In the genomic region with DNA sequence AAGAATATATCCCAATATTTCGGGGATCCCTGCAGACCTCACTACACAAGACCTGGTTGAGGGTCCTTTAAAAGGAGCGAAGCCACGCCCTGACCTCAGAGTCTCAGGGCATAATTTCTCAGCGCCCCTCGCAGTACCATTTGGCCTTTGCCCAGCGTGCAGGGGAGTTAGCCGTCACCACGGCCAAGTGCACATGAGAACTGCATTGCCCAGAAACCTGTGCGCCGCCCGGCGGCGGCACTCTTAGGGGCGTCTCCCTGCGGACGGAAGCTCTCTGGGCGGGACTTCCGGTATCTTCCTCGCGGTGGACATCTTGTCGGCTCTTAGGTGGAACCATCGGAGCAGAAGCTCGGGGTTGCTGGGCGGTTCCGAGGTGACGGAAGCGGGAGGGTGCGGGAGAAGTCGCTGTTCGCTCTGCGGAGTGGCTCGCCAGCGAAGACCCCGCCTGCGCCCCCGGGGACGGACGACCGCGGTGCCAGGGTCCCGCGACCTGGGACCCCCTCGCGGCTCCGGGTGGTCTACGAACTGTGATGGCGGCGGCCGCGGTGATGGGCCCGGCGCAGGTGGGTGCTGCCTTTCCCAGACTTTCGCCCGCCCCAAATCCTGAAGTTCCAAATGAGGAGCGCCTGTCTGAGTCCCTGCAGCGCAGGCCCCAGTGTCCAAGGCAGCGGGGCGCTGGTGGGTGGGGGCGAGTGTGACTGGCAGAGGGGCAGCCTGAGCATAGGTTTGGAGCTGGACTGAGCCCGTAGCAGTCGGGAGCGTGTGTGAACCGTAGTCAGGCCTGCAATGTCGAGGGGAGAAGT, we compare ENCODE assay signal across 8 cellular contexts. TPM values are rescaled to one million over a fixed set of nuclear protein-coding genes. Genes with fewer than 3 reads are reported as not detected.
DNase-seq lines count a peak whose midpoint lies in the region; TF ChIP-seq lines count a peak whose summit lies in the region.

Gene ZNF134 (plus strand): TSS at position 302 of the 803 bp plus-strand sequence. CDS start 5,227 bp downstream, outside the sequence.

- peak within 1 kb of the TSS; percentile 95 for H3K4me3 Mint-ChIP-seq in neural progenitor cell

- peaks cover 54% of the 10 kb centered on the region for H3K36me3 Mint-ChIP-seq in neural progenitor cell

- no peaks in the 10 kb centered on the region for H3K9me2 ChIP-seq in GM23248 (ENCODE audit: insufficient read depth)

- H4K20me1 ChIP-seq in GM23248 (ENCODE audit: insufficient read depth) (no peaks in the 10 kb centered on the region), neural progenitor cell (ENCODE audit: low read depth) (no peaks in the 10 kb centered on the region)

- H2AFZ ChIP-seq in GM23248 (peak within 1 kb of the TSS; percentile 93), neural progenitor cell (replicated peaks) (peak within 1 kb of the TSS; percentile 78)

- peaks cover 57% of the 10 kb centered on the region for H3K79me2 ChIP-seq in GM23248 (ENCODE audit: insufficient read depth)
- peaks cover 51% of the 10 kb centered on the region for H3K79me2 ChIP-seq in neural progenitor cell (ENCODE audit: low read depth)

- H3K9ac ChIP-seq in GM23248 (peak within 1 kb of the TSS; percentile 88), neural progenitor cell (peak within 1 kb of the TSS; percentile 88), stomach smooth muscle (ENCODE audit: low read length in 2 of 2) (peak within 1 kb of the TSS; percentile 81 to 83)

- peak within 1 kb of the TSS; percentile 16; the same call in 1 of the 2 replicates for H3K27ac ChIP-seq in GM23248
- no peak within 1 kb of the TSS for H3K27ac ChIP-seq in neural progenitor cell
- peak within 1 kb of the TSS; percentile 62 for H3K27ac ChIP-seq in stomach smooth muscle (ENCODE audit: low read length)

- H3K27me3 ChIP-seq in GM23248 (replicated peaks; ENCODE audit: insufficient read depth), result no peaks in the 10 kb centered on the region
- no peaks in the 10 kb centered on the region for H3K27me3 ChIP-seq in neural progenitor cell
- no peaks in the 10 kb centered on the region for H3K27me3 ChIP-seq in stomach smooth muscle (ENCODE audit: control insufficient read depth in 1 of 2, insufficient read depth in 2 of 2, low read length in 2 of 2)

- H3K36me3 ChIP-seq in GM23248 (ENCODE audit: low read depth) (peaks cover 19% of the 10 kb centered on the region), neural progenitor cell (peaks cover 34% of the 10 kb centered on the region), stomach smooth muscle (ENCODE audit: control insufficient read depth in 2 of 2, insufficient read depth in 2 of 2, low read length in 2 of 2) (peaks cover 36 to 37% of the 10 kb centered on the region in 2 donors)

- peaks cover 66% of the 10 kb centered on the region for H3K9me3 Mint-ChIP-seq in neural progenitor cell

- H3K4me1 Mint-ChIP-seq in neural progenitor cell, result peaks cover 10% of the 10 kb centered on the region

- peak; percentile 90 for DNase-seq in Daoy (ENCODE audit: low read depth)
- peak; percentile 97 for DNase-seq in GM23248
- peak; percentile 89 for DNase-seq in M059J (ENCODE audit: low read depth)
- peak; percentile 82 for DNase-seq in SIG-M5 treated with dmso at 0.1 percent for 504 hours (lab: John Stamatoyannopoulos, UW; ENCODE audit: unreplicated experiment)
- peak; percentile 88 for DNase-seq in activated gamma-delta T cell treated with Interleukin-2 at 50 U/mL for 16 hours
- DNase-seq in foreskin melanocyte, result peak; percentile 87
- peak; percentile 94 for DNase-seq in neural progenitor cell (ENCODE audit: low spot score)

- peaks cover 25% of the 10 kb centered on the region for H3K27me3 Mint-ChIP-seq in neural progenitor cell (ENCODE audit: insufficient read depth, low read depth)

- H3F3A ChIP-seq in GM23248 (ENCODE audit: insufficient read depth), result no peaks in the 10 kb centered on the region
- no peaks in the 10 kb centered on the region for H3F3A ChIP-seq in neural progenitor cell (ENCODE audit: low read depth)

- WGBS in GM23248 (ENCODE audit: low coverage in 1 of 2, low lambda C conversion rate in 2 of 2, missing lambda C conversion rate in 2 of 2), 2 experiments, result 2 to 3% methylated on average over 54 to 62 of the region's 64 CpGs

- peak within 1 kb of the TSS; percentile 23 for H3K27ac Mint-ChIP-seq in neural progenitor cell

- no peak for TF ChIP-seq CTCF in neural progenitor cell (IDR thresholded peaks at IDR 0.05)

- peak within 1 kb of the TSS; percentile 90 for H3K4me3 ChIP-seq in GM23248
- peak within 1 kb of the TSS; percentile 94 for H3K4me3 ChIP-seq in neural progenitor cell
- peak within 1 kb of the TSS; percentile 78 to 99 for H3K4me3 ChIP-seq in stomach smooth muscle (ENCODE audit: low read length in 2 of 2)

- no peaks in the 10 kb centered on the region for H3K4me1 ChIP-seq in GM23248 (ENCODE audit: insufficient read depth)
- H3K4me1 ChIP-seq in neural progenitor cell, result no peaks in the 10 kb centered on the region
- H3K4me1 ChIP-seq in stomach smooth muscle (ENCODE audit: control insufficient read depth, insufficient read depth, low read length), result peaks cover 9% of the 10 kb centered on the region

- H3K9me3 ChIP-seq in GM23248 (ENCODE audit: low read depth) (no peaks in the 10 kb centered on the region), neural progenitor cell (ENCODE audit: low read depth) (peaks cover 39% of the 10 kb centered on the region), stomach smooth muscle (ENCODE audit: control insufficient read depth in 2 of 2, low read length in 2 of 2) (peaks cover 40 to 47% of the 10 kb centered on the region in 2 donors)

- in situ Hi-C loops in GM23248 (cut with MboI), result no loop called here

- H3K4me2 ChIP-seq in GM23248 (ENCODE audit: unreplicated experiment) (peak within 1 kb of the TSS; percentile 60), neural progenitor cell (peak within 1 kb of the TSS; percentile 80)

RNA-seq across cellular contexts. Expression of gene ZNF134, which starts in this region (rescaled TPM):
- total RNA-seq in Daoy (2014; rRNA removed; shearing (Covaris generic)), result 17.0 and 22.9 TPM in 2 replicates
- 23.6 and 27.6 TPM in 2 replicates for total RNA-seq in GM23248 (2014; rRNA removed; shearing (Covaris generic))
- 9.5 and 10.0 TPM in 2 replicates for polyA plus RNA-seq in GM23248 (2016; fragmentation: Nextera tagmentation; extraction: Ambion mirVana)
- 16.5 and 17.6 TPM in 2 replicates for total RNA-seq in M059J (2014; rRNA removed; shearing (Covaris generic))
- 40.8 and 55.3 TPM in 2 replicates for total RNA-seq in neural progenitor cell (ENCODE audit: low replicate concordance)
